1 cellular context compared by ENCODE assay signal in genomic region chr11:45100338-45100737, GRCh38.
TF ChIP-seq lines count a peak whose summit lies in the region.

No MANE protein-coding gene starts in this region.

TF ChIP-seq in HCT116, 20 proteins besides CTCF, POLR2A, EP300 and RAD21 (continued from another document):
- TF ChIP-seq, protein P1, sequence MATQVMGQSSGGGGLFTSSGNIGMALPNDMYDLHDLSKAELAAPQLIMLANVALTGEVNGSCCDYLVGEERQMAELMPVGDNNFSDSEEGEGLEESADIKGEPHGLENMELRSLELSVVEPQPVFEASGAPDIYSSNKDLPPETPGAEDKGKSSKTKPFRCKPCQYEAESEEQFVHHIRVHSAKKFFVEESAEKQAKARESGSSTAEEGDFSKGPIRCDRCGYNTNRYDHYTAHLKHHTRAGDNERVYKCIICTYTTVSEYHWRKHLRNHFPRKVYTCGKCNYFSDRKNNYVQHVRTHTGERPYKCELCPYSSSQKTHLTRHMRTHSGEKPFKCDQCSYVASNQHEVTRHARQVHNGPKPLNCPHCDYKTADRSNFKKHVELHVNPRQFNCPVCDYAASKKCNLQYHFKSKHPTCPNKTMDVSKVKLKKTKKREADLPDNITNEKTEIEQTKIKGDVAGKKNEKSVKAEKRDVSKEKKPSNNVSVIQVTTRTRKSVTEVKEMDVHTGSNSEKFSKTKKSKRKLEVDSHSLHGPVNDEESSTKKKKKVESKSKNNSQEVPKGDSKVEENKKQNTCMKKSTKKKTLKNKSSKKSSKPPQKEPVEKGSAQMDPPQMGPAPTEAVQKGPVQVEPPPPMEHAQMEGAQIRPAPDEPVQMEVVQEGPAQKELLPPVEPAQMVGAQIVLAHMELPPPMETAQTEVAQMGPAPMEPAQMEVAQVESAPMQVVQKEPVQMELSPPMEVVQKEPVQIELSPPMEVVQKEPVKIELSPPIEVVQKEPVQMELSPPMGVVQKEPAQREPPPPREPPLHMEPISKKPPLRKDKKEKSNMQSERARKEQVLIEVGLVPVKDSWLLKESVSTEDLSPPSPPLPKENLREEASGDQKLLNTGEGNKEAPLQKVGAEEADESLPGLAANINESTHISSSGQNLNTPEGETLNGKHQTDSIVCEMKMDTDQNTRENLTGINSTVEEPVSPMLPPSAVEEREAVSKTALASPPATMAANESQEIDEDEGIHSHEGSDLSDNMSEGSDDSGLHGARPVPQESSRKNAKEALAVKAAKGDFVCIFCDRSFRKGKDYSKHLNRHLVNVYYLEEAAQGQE (IDR thresholded peaks at IDR 0.05; ENCODE audit: low read depth) = no peak
- TF ChIP-seq ELF1 (IDR thresholded peaks at IDR 0.05; ENCODE audit: borderline replicate concordance, low read depth) (no peak), POLR2AphosphoS5 (IDR thresholded peaks at IDR 0.05; ENCODE audit: low read depth, low read length) (no peak)
- TF ChIP-seq, protein P2, sequence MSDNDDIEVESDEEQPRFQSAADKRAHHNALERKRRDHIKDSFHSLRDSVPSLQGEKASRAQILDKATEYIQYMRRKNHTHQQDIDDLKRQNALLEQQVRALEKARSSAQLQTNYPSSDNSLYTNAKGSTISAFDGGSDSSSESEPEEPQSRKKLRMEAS (IDR thresholded peaks at IDR 0.05) = no peak
